2 cellular contexts compared by ENCODE assay signal in genomic region chr22:17346578-17346977, GRCh38.
A peak's percentile ranks its signal among the peaks of the same experiment; 100 is the strongest.
TF ChIP-seq lines count a peak whose summit lies in the region.

No MANE protein-coding gene starts in this region.

TF ChIP-seq in liver, 16 proteins besides CTCF, POLR2A, EP300 and RAD21 (continued from another document):
- TF ChIP-seq MAX (IDR thresholded peaks at IDR 0.05) (no peak), JUND (IDR thresholded peaks at IDR 0.05) (peak in 1 of 2 donors; percentile 66), RXRA (IDR thresholded peaks at IDR 0.05) (peak; percentile 60 to 75), HNF4A (conservative IDR thresholded peaks at IDR 0.05) (peak; percentile 14 to 51), FOXA2 (IDR thresholded peaks at IDR 0.05) (no peak), TAF1 (conservative IDR thresholded peaks at IDR 0.05) (no peak), GABPA (IDR thresholded peaks at IDR 0.05 in 1 of 2, conservative IDR thresholded peaks at IDR 0.05 in 1 of 2) (no peak), ATF3 (IDR thresholded peaks at IDR 0.05) (no peak), REST (IDR thresholded peaks at IDR 0.05) (peak; percentile 42), FOXA1 (IDR thresholded peaks at IDR 0.05) (no peak), HNF4G (IDR thresholded peaks at IDR 0.05) (no peak), ZBTB33 (IDR thresholded peaks at IDR 0.05) (peak; percentile 20), YY1 (IDR thresholded peaks at IDR 0.05) (peak; percentile 26)

TF ChIP-seq in HepG2, 621 proteins besides CTCF, POLR2A, EP300 and RAD21 (continued from another document):
- TF ChIP-seq HES4 (CRISPR knock-in tag; IDR thresholded peaks at IDR 0.05; ENCODE audit: borderline replicate concordance) (no peak), U2AF2 (IDR thresholded peaks at IDR 0.05; ENCODE audit: low read depth, low read length) (no peak), MTF1 (CRISPR knock-in tag; IDR thresholded peaks at IDR 0.05) (no peak), MED8 (CRISPR knock-in tag; IDR thresholded peaks at IDR 0.05; ENCODE audit: insufficient replicate concordance) (no peak)
